27 cellular contexts compared by ENCODE assay signal in the genomic region with DNA sequence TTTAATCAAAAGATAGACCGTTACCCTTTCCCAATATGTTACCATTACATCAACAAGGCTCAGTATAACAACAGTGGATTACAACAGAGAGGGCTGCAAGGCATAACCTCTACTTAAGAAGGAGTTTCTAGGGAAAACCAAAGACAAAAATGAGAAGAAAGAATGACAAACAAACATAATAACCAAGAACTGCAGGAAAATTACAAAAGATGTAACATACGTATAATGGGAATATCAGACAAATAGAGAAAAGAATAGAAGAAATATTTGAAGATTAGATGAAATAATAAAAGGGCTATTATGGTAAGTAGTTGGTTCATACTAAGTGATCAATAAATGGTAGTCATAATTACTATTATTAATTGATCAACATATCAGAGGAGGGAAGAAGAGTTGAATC. TPM values are rescaled to one million over a fixed set of nuclear protein-coding genes. Genes with fewer than 3 reads are reported as not detected.
"Had no signal": no experiment of that assay in that cellular context is flagged by ENCODE, and none has a peak within 500 bp of the region (broad histone marks: within the 10 kb centered on the region; RNA-seq: fewer than 3 reads in every experiment).

No MANE protein-coding gene starts in this region.

- H3K9me3 ChIP-seq: colonic mucosa, gastrocnemius medialis had no signal

- H3K27me3 ChIP-seq: colonic mucosa, esophagus muscularis mucosa, esophagus squamous epithelium, gastroesophageal sphincter, hepatocyte had no signal

- DNase-seq: colonic mucosa; cortex of kidney; dermis blood vessel endothelial cell; dorsolateral prefrontal cortex; effector CD4-positive, alpha-beta T cell; effector CD8-positive, alpha-beta T cell; effector memory CD4-positive, alpha-beta T cell; effector memory CD8-positive, alpha-beta T cell; endodermal cell; erythroblast; esophagus squamous epithelium; foreskin fibroblast; foreskin keratinocyte; foreskin melanocyte; gastrocnemius medialis; glutamatergic neuron; head of caudate nucleus; heart left ventricle; heart right ventricle had no signal

- H3K36me3 ChIP-seq: colonic mucosa, esophagus muscularis mucosa, esophagus squamous epithelium, gastrocnemius medialis, gastroesophageal sphincter, heart left ventricle, heart right ventricle had no signal

- H3K4me3 ChIP-seq: colonic mucosa, coronary artery, dorsolateral prefrontal cortex, esophagus muscularis mucosa, esophagus squamous epithelium, gastrocnemius medialis, gastroesophageal sphincter, heart left ventricle, heart right ventricle, hepatocyte had no signal

- FAIRE-seq: endometrium, endothelial cell of umbilical vein, frontal cortex had no signal

- H3K4me1 ChIP-seq: colonic mucosa, esophagus muscularis mucosa, esophagus squamous epithelium, foreskin keratinocyte, gastrocnemius medialis, gastroesophageal sphincter, heart left ventricle had no signal

- H3K27ac ChIP-seq: colonic mucosa, coronary artery, dorsolateral prefrontal cortex, epithelial cell of prostate, esophagus muscularis mucosa, esophagus squamous epithelium, foreskin keratinocyte, gastrocnemius medialis, gastroesophageal sphincter, heart left ventricle, heart right ventricle, hepatocyte had no signal

RNA-seq across cellular contexts. Expression of gene SPON1, which starts 39.1 kb away (rescaled TPM):
- total RNA-seq: foreskin keratinocyte had no signal
